Comparison of ENCODE assay signal across 8 cellular contexts in genomic region chr6:151239603-151240035, GRCh38. TPM values are rescaled to one million over a fixed set of nuclear protein-coding genes. Genes with fewer than 3 reads are reported as not detected.
DNase-seq lines count a peak whose midpoint lies in the region; ATAC-seq, FAIRE-seq and TF ChIP-seq lines count a peak whose summit lies in the region.

Gene AKAP12, plus strand, starts transcription at chr6:151239967. Its CDS starts 596 bp downstream, at chr6:151240563.

- H3K4me3 ChIP-seq in HCT116 (replicated peaks in 1 of 2; ENCODE audit: low read depth in 1 of 2, low read length in 2 of 2) (peak within 1 kb of the TSS; percentile 66 to 72), cardiac muscle cell (peak within 1 kb of the TSS; percentile 89), pancreas (peak within 1 kb of the TSS; percentile 34 to 61 (median 37))

- H3K27me3 Mint-ChIP-seq in activated naive CD8-positive, alpha-beta T cell = peaks cover 40% of the 10 kb centered on the region

- H3K4me3 Mint-ChIP-seq in activated naive CD8-positive, alpha-beta T cell = peak within 1 kb of the TSS; percentile 83

- no peak for FAIRE-seq in pancreas (lab: Jason Lieb, UNC)

- BruUV-seq in HCT116 (replicated peaks; lab: Mats Ljungman, UMichigan) = TSS peak; percentile 82

- H3K4me1 Mint-ChIP-seq in activated naive CD8-positive, alpha-beta T cell (ENCODE audit: low read depth) = peaks cover 12% of the 10 kb centered on the region

- DNase-seq in HCT116 (ENCODE audit: low read depth, low spot score) (no peak), cardiac muscle cell (ENCODE audit: low read depth in 1 of 2, low spot score in 1 of 2) (peak; percentile 65 to 71), pancreas (peak in 1 of 6 donors; percentile 52), SW480 (ENCODE audit: low spot score) (no peak), foreskin keratinocyte (no peak), SKM-1 (lab: John Stamatoyannopoulos, UW; ENCODE audit: unreplicated experiment) (no peak)
- DNase-seq in activated effector memory CD4-positive, alpha-beta T cell treated with Interleukin-2 at 50 U/mL for 16 hours = no peak

- H2AFZ ChIP-seq in HCT116 (ENCODE audit: low read depth, low read length, poor library complexity, severe bottlenecking) = no peak within 1 kb of the TSS

- H3K9ac ChIP-seq in HCT116 (ENCODE audit: low read length) = peak within 1 kb of the TSS; percentile 77

- H3K27ac Mint-ChIP-seq in activated naive CD8-positive, alpha-beta T cell = no peak within 1 kb of the TSS

- intact Hi-C loops in HCT116 (cut with micrococcal nuclease) = loop anchor here (2.0 to 10.0 kb wide), 2 partner anchors 175 to 225 kb away; no protein-coding TSS in a partner anchor
- intact Hi-C loops in pancreas (cut with DNase I) = no loop called here

- POLR2A ChIA-PET in HCT116 (lab: Charles Lee) = interaction anchor here (1.1 to 1.2 kb wide), 2 partner anchors 30 to 225 kb away, joined by 3 read pairs; no protein-coding TSS in a partner anchor

- 32 to 38% methylated on average over 23 of the region's 23 CpGs for WGBS in pancreas, 2 donors

- no peak for TF ChIP-seq RAD21 in HCT116 (IDR thresholded peaks at IDR 0.05; ENCODE audit: low read depth)

- TF ChIP-seq CTCF in HCT116 (IDR thresholded peaks at IDR 0.05 in 2 of 3, conservative IDR thresholded peaks at IDR 0.05 in 1 of 3; ENCODE audit: borderline replicate concordance in 1 of 3, insufficient read depth in 1 of 3, low read depth in 2 of 3, low read length in 2 of 3) (no peak), cardiac muscle cell (IDR thresholded peaks at IDR 0.05; ENCODE audit: low read depth, low read length) (no peak), pancreas (IDR thresholded peaks at IDR 0.05) (no peak), foreskin keratinocyte (conservative IDR thresholded peaks at IDR 0.05) (no peak)

- no peaks in the 10 kb centered on the region for H3K36me3 Mint-ChIP-seq in activated naive CD8-positive, alpha-beta T cell

- H3K36me3 ChIP-seq in HCT116 (ENCODE audit: control insufficient read depth in 1 of 2, insufficient read depth in 2 of 2, low read length in 2 of 2) (peaks cover 0 to 21% of the 10 kb centered on the region in 2 experiments; a peak in 1 of 4 replicates), cardiac muscle cell (no peaks in the 10 kb centered on the region), pancreas (no peaks in the 10 kb centered on the region)

- CTCF ChIA-PET in HCT116 (lab: Charles Lee) = no interaction called here

- 0 out of 2 replicates have a peak, but pooled peaks cover 4% of the 10 kb centered on the region for H4K20me1 ChIP-seq in HCT116 (ENCODE audit: insufficient read depth)

- H3K9me2 ChIP-seq in HCT116 (ENCODE audit: insufficient read depth) = no peaks in the 10 kb centered on the region

- no peaks in the 10 kb centered on the region for H3K27me3 ChIP-seq in HCT116 (ENCODE audit: insufficient read depth, low read length)
- no peaks in the 10 kb centered on the region for H3K27me3 ChIP-seq in cardiac muscle cell
- peaks cover 0 to 4% (median under 1%) of the 10 kb centered on the region in 4 donors for H3K27me3 ChIP-seq in pancreas
- H3K27me3 ChIP-seq in foreskin keratinocyte = peaks cover 11% of the 10 kb centered on the region

- H3K4me1 ChIP-seq in HCT116 (ENCODE audit: control insufficient read depth in 1 of 2, insufficient read depth in 2 of 2, low read length in 2 of 2) = peaks cover 6 to 37% of the 10 kb centered on the region in 2 experiments; a peak in 3 of 4 replicates
- peaks cover 16% of the 10 kb centered on the region for H3K4me1 ChIP-seq in cardiac muscle cell (ENCODE audit: low read depth)
- H3K4me1 ChIP-seq in pancreas = peaks cover 0 to 6% (median 0%) of the 10 kb centered on the region in 3 donors
- no peaks in the 10 kb centered on the region for H3K4me1 ChIP-seq in foreskin keratinocyte

- no peaks in the 10 kb centered on the region for H3K9me3 Mint-ChIP-seq in activated naive CD8-positive, alpha-beta T cell (ENCODE audit: low read depth)

- RAD21 ChIA-PET in HCT116 (lab: Charles Lee; ENCODE audit: low non-redundant PET in 1 of 2, low total read pairs in 2 of 2, uncharacterized antibody in 2 of 2, unreplicated experiment in 2 of 2) = interaction anchor here in 1 of 2 experiments (0.7 kb wide), 1 partner anchor 124 kb away, joined by 4 read pairs; no protein-coding TSS in a partner anchor

- H3K4me2 ChIP-seq in HCT116 (ENCODE audit: low read length) = peak within 1 kb of the TSS; percentile 62

- peaks cover 40% of the 10 kb centered on the region for H3K79me2 ChIP-seq in HCT116 (ENCODE audit: insufficient read depth, low read length)

- no peak for TF ChIP-seq POLR2A in HCT116 (IDR thresholded peaks at IDR 0.05; ENCODE audit: borderline replicate concordance, extremely low read depth, insufficient read depth, insufficient read length)

- ATAC-seq in HCT116 (peak; percentile 49), pancreas (peak in 3 of 4 donors; percentile 16 to 19 (median 17)), foreskin keratinocyte (no peak)

- H3K9me3 ChIP-seq in HCT116 (ENCODE audit: control insufficient read depth in 1 of 2, insufficient read depth in 1 of 2, low read depth in 1 of 2, low read length in 2 of 2) = no peaks in the 10 kb centered on the region
- H3K9me3 ChIP-seq in cardiac muscle cell (ENCODE audit: low read depth) = no peaks in the 10 kb centered on the region
- H3K9me3 ChIP-seq in pancreas = no peaks in the 10 kb centered on the region

- H3K27ac ChIP-seq in HCT116 (ENCODE audit: low read depth, low read length) (peak within 1 kb of the TSS; percentile 75), cardiac muscle cell (peak within 1 kb of the TSS; percentile 89), pancreas (peak within 1 kb of the TSS in 2 of 4 donors; percentile 30 to 35), foreskin keratinocyte (no peak within 1 kb of the TSS)

TF ChIP-seq in HCT116, 20 proteins besides CTCF, POLR2A, EP300 and RAD21:
- TF ChIP-seq EZH2phosphoT487 (IDR thresholded peaks at IDR 0.05; ENCODE audit: borderline replicate concordance) (no peak), SRF (IDR thresholded peaks at IDR 0.05; ENCODE audit: low read depth) (peak; percentile 97), POLR2AphosphoS5 (IDR thresholded peaks at IDR 0.05; ENCODE audit: low read depth, low read length) (no peak), JUND (IDR thresholded peaks at IDR 0.05) (no peak), ZFX (IDR thresholded peaks at IDR 0.05) (peak; percentile 21; the same call in 1 of the 2 replicates)

RNA-seq across cellular contexts. Expression of gene AKAP12, which starts in this region (rescaled TPM):
- total RNA-seq in HCT116 (2021; ENCODE audit: unreplicated experiment) = 1,220 TPM
- polyA plus RNA-seq in HCT116 (2012) = 767 and 873 TPM in 2 replicates
- 44.4 and 84.9 TPM in 2 replicates for total RNA-seq in cardiac muscle cell
- polyA plus RNA-seq in cardiac muscle cell = 66.5 and 81.7 TPM in 2 replicates
- total RNA-seq in pancreas = 10 to 100 TPM in 2 of 6 donors, 1 to 10 TPM in 4; 2.4 to 13.2 (median 5.4) TPM
- 1 to 10 TPM; 2.7 to 4.7 TPM for polyA plus RNA-seq in pancreas
- total RNA-seq in foreskin keratinocyte = 7.0 and 28.7 TPM in 2 replicates
- 1.1 and 4.3 TPM in 2 replicates for polyA plus RNA-seq in foreskin keratinocyte

Comparison
In these comparisons a context has a peak if more than half of its experiments do, and no peak if none do; other contexts are left out.
1. RNA of gene AKAP12 (total RNA-seq): 1,220 TPM in HCT116 (single experiment); 44.4 to 84.9 TPM in cardiac muscle cell, 2.4 to 13.2 TPM in pancreas and 7.0 to 28.7 TPM in foreskin keratinocyte; every median in the first group is over 10 times any median in the second.
2. RNA of gene AKAP12 (polyA plus RNA-seq): 66.5 to 81.7 TPM in cardiac muscle cell; 2.7 to 4.7 TPM in pancreas and 1.1 to 4.3 TPM in foreskin keratinocyte; every median in the first group is over 10 times any median in the second.
3. DNase-seq: peak in cardiac muscle cell (2 of 2); none in HCT116 (single experiment), SW480 (single experiment), activated effector memory CD4-positive, alpha-beta T cell treated with Interleukin-2 at 50 U/mL for 16 hours (single experiment), foreskin keratinocyte (0 of 2) and SKM-1 (single experiment).
4. H3K4me3 ChIP-seq: peak in every context shown above with its lines; median percentile 89 in cardiac muscle cell; 69 in HCT116; 37 in pancreas.